In the genomic region with DNA sequence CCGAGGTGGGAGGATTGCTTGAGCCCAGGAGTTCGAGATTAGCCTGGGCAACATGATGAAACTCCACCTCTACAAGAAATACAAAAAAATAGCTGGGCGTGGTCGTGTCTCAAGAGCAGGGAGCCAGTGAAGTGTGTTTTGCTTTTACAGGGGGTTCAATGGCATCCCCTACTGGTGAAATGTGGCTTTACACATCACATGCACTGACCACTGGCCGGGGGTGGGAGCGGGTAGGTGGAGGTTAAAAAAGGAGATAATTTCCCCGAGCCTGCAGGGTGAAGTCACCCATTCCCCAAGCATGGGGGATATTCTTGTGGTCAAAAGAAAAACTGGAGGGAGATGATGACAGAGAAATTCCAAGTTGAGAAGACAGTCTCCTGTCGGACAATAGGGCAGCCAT, we compare ENCODE assay signal across 9 cellular contexts.
DNase-seq lines count a peak whose midpoint lies in the region; ATAC-seq and TF ChIP-seq lines count a peak whose summit lies in the region.
"Had no signal": no experiment of that assay in that cellular context is flagged by ENCODE, and none has a peak within 500 bp of the region (broad histone marks: within the 10 kb centered on the region; RNA-seq: fewer than 3 reads in every experiment).

No MANE protein-coding gene starts in this region.

- peak; percentile 53 for TF ChIP-seq CTCF in MM.1S (IDR thresholded peaks at IDR 0.05; ENCODE audit: low read length)
- peak; percentile 34 for TF ChIP-seq CTCF in smooth muscle cell (IDR thresholded peaks at IDR 0.05; ENCODE audit: borderline replicate concordance, insufficient read depth, poor library complexity, severe bottlenecking)

- no peak overlapping the region for H3K4me3 ChIP-seq in MM.1S (ENCODE audit: low read length)
- H3K4me3 ChIP-seq in smooth muscle cell = no peak overlapping the region

- no peaks in the 10 kb centered on the region for H3F3A ChIP-seq in MM.1S (ENCODE audit: insufficient read depth, low read length)
- H3F3A ChIP-seq in smooth muscle cell (ENCODE audit: low read depth) = no peaks in the 10 kb centered on the region

- H3K9ac ChIP-seq in MM.1S (ENCODE audit: low read length) (no peak overlapping the region), smooth muscle cell (ENCODE audit: low read depth) (no peak overlapping the region)

- peaks cover 15% of the 10 kb centered on the region for H3K9me3 Mint-ChIP-seq in activated naive CD8-positive, alpha-beta T cell treated with anti-CD3 and anti-CD28 coated beads, Interleukin-2, amount 50 U/mL, for 24 hours
- H3K9me3 Mint-ChIP-seq in activated naive CD8-positive, alpha-beta T cell treated with anti-CD3 and anti-CD28 coated beads for 36 hours = peaks cover 6% of the 10 kb centered on the region

- H3K79me2 ChIP-seq in MM.1S (ENCODE audit: low read length) (no peaks in the 10 kb centered on the region), smooth muscle cell (ENCODE audit: low read depth) (no peaks in the 10 kb centered on the region)

- no peak overlapping the region for H3K27ac ChIP-seq in MM.1S (ENCODE audit: low read length)
- H3K27ac ChIP-seq in smooth muscle cell (ENCODE audit: low read depth) = no peak overlapping the region

- H2AFZ ChIP-seq in MM.1S (ENCODE audit: low read length) (no peak overlapping the region), smooth muscle cell (ENCODE audit: low read depth) (no peak overlapping the region)

- H3K36me3 Mint-ChIP-seq in activated naive CD8-positive, alpha-beta T cell treated with anti-CD3 and anti-CD28 coated beads, Interleukin-2, amount 50 U/mL, for 24 hours (ENCODE audit: low read depth) = peaks cover 21% of the 10 kb centered on the region
- peaks cover 22% of the 10 kb centered on the region for H3K36me3 Mint-ChIP-seq in activated naive CD8-positive, alpha-beta T cell treated with anti-CD3 and anti-CD28 coated beads for 36 hours

- peak; percentile 5 for DNase-seq in activated naive CD8-positive, alpha-beta T cell treated with anti-CD3 and anti-CD28 coated beads, Interleukin-2, amount 50 U/mL, for 24 hours
- DNase-seq in activated naive CD8-positive, alpha-beta T cell treated with anti-CD3 and anti-CD28 coated beads for 36 hours = no peak
- DNase-seq in MM.1S (no peak), dermis blood vessel endothelial cell (peak; percentile 30), smooth muscle cell (lab: John Stamatoyannopoulos, UW; ENCODE audit: unreplicated experiment) (no peak), nucleus accumbens (lab: John Stamatoyannopoulos, UW) (no peak), NCI-H1105 treated with DMSO at 0.1 percent for 48 hours (lab: John Stamatoyannopoulos, UW) (no peak)

- no peak for ATAC-seq in activated naive CD8-positive, alpha-beta T cell treated with anti-CD3 and anti-CD28 coated beads, Interleukin-2, amount 50 U/mL, for 24 hours
- ATAC-seq in GM21381 (IDR thresholded peaks at IDR 0.05; ENCODE audit: unreplicated experiment) = no peak

- WGBS in smooth muscle cell (ENCODE audit: low lambda C conversion rate) = 59% methylated on average over 8 of the region's 8 CpGs

- H3K27me3 Mint-ChIP-seq in activated naive CD8-positive, alpha-beta T cell treated with anti-CD3 and anti-CD28 coated beads, Interleukin-2, amount 50 U/mL, for 24 hours = no peaks in the 10 kb centered on the region
- H3K27me3 Mint-ChIP-seq in activated naive CD8-positive, alpha-beta T cell treated with anti-CD3 and anti-CD28 coated beads for 36 hours = no peaks in the 10 kb centered on the region
- H3K27me3 Mint-ChIP-seq: dendritic cell treated with granulocyte-macrophage colony-stimulating factor and Interleukin-4, amounts not matched to agents 40 ng/mL and 50 ng/mL, for 4 days had no signal

- no peak overlapping the region for H3K27ac Mint-ChIP-seq in activated naive CD8-positive, alpha-beta T cell treated with anti-CD3 and anti-CD28 coated beads, Interleukin-2, amount 50 U/mL, for 24 hours
- no peak overlapping the region for H3K27ac Mint-ChIP-seq in activated naive CD8-positive, alpha-beta T cell treated with anti-CD3 and anti-CD28 coated beads for 36 hours
- H3K27ac Mint-ChIP-seq: dendritic cell treated with granulocyte-macrophage colony-stimulating factor and Interleukin-4, amounts not matched to agents 40 ng/mL and 50 ng/mL, for 4 days had no signal

- H3K4me2 ChIP-seq in MM.1S (ENCODE audit: low read depth, low read length) = no peak overlapping the region
- no peak overlapping the region for H3K4me2 ChIP-seq in smooth muscle cell

- no peaks in the 10 kb centered on the region for H4K20me1 ChIP-seq in MM.1S (ENCODE audit: insufficient read depth, low read length)
- no peaks in the 10 kb centered on the region for H4K20me1 ChIP-seq in smooth muscle cell (ENCODE audit: low read depth)

- H3K36me3 ChIP-seq in MM.1S (replicated peaks; ENCODE audit: insufficient read depth, low read length) = no peaks in the 10 kb centered on the region
- H3K36me3 ChIP-seq in smooth muscle cell (ENCODE audit: low read depth) = no peaks in the 10 kb centered on the region

- H3K4me1 ChIP-seq in MM.1S (ENCODE audit: low read length) (no peaks in the 10 kb centered on the region), smooth muscle cell (ENCODE audit: low read depth) (no peaks in the 10 kb centered on the region)

- H3K4me3 Mint-ChIP-seq in activated naive CD8-positive, alpha-beta T cell treated with anti-CD3 and anti-CD28 coated beads, Interleukin-2, amount 50 U/mL, for 24 hours = no peak overlapping the region
- H3K4me3 Mint-ChIP-seq in activated naive CD8-positive, alpha-beta T cell treated with anti-CD3 and anti-CD28 coated beads for 36 hours = no peak overlapping the region
- H3K4me3 Mint-ChIP-seq: dendritic cell treated with granulocyte-macrophage colony-stimulating factor and Interleukin-4, amounts not matched to agents 40 ng/mL and 50 ng/mL, for 4 days had no signal

- H3K27me3 ChIP-seq in MM.1S (replicated peaks; ENCODE audit: insufficient read depth, low read length) = no peaks in the 10 kb centered on the region
- H3K27me3 ChIP-seq in smooth muscle cell (ENCODE audit: low read depth) = peaks cover 6% of the 10 kb centered on the region

- no peaks in the 10 kb centered on the region for H3K9me2 ChIP-seq in MM.1S (replicated peaks; ENCODE audit: insufficient read depth, low read length)

- H3K9me3 ChIP-seq in MM.1S (replicated peaks; ENCODE audit: insufficient read depth, low read length) (no peaks in the 10 kb centered on the region), smooth muscle cell (replicated peaks; ENCODE audit: low read depth) (no peaks in the 10 kb centered on the region)

- H3K4me1 Mint-ChIP-seq in activated naive CD8-positive, alpha-beta T cell treated with anti-CD3 and anti-CD28 coated beads, Interleukin-2, amount 50 U/mL, for 24 hours = no peaks in the 10 kb centered on the region
- no peaks in the 10 kb centered on the region for H3K4me1 Mint-ChIP-seq in activated naive CD8-positive, alpha-beta T cell treated with anti-CD3 and anti-CD28 coated beads for 36 hours

Comparison
In these comparisons a context has a peak if more than half of its experiments do, and no peak if none do; other contexts are left out.
1. DNase-seq: peak in activated naive CD8-positive, alpha-beta T cell treated with anti-CD3 and anti-CD28 coated beads, Interleukin-2, amount 50 U/mL, for 24 hours (single experiment) and dermis blood vessel endothelial cell (single experiment); none in activated naive CD8-positive, alpha-beta T cell treated with anti-CD3 and anti-CD28 coated beads for 36 hours (single experiment), MM.1S (single experiment), smooth muscle cell (single experiment), nucleus accumbens (0 of 56) and NCI-H1105 treated with DMSO at 0.1 percent for 48 hours (single experiment).